ENCODE assay signal across 36 cellular contexts in genomic region chr17:40883031-40883430, GRCh38. TPM values are rescaled to one million over a fixed set of nuclear protein-coding genes. Genes with fewer than 3 reads are reported as not detected.
"Had no signal": no experiment of that assay in that cellular context is flagged by ENCODE, and none has a peak within 500 bp of the region (broad histone marks: within the 10 kb centered on the region; RNA-seq: fewer than 3 reads in every experiment).

No MANE protein-coding gene starts in this region.

- H3K27ac ChIP-seq: RWPE1, VCaP had no signal

- FAIRE-seq: bronchial epithelial cell, RCC 7860 had no signal

- ATAC-seq: activated naive CD8-positive, alpha-beta T cell treated with anti-CD3 and anti-CD28 coated beads, Interleukin-2, amount 50 U/mL, for 24 hours; activated T-cell treated with anti-CD3 and anti-CD28 coated beads, Interleukin-2, amount 50 U/mL, for 4 hours; Right ventricle myocardium inferior; SK-N-SH treated with all-trans-retinoic acid at 6 μM for 48 hours had no signal

- DNase-seq: activated B cell treated with CpG ODN at 0.5 μM for 24 hours; activated CD4-positive, alpha-beta memory T cell treated with anti-CD3 and anti-CD28 coated beads for 36 hours; activated CD4-positive, alpha-beta T cell treated with anti-CD3 and anti-CD28 coated beads for 4 hours; activated CD4-positive, alpha-beta T cell treated with anti-CD3 and anti-CD28 coated beads, Interleukin-2, amount 50 U/mL, for 1 hour; activated CD4-positive, CD25-positive, alpha-beta regulatory T cell treated with anti-CD3 and anti-CD28 coated beads, Interleukin-2, amount 50 U/mL, for 72 hours; activated CD8-positive, alpha-beta memory T cell treated with anti-CD3 and anti-CD28 coated beads, Interleukin-2, amount 50 U/mL, for 4 hours; activated effector memory CD4-positive, alpha-beta T cell treated with Interleukin-2 at 50 U/mL for 16 hours; activated naive CD4-positive, alpha-beta T cell treated with anti-CD3 and anti-CD28 coated beads, Interleukin-2, amount 10 ng/mL, durations not matched to agents 7 days and 5 days; activated naive CD8-positive, alpha-beta T cell treated with anti-CD3 and anti-CD28 coated beads, Interleukin-2, amount 50 U/mL, for 24 hours; activated T-cell treated with anti-CD3 and anti-CD28 coated beads for 4 hours; activated T-cell treated with anti-CD3 and anti-CD28 coated beads, Interleukin-2, amount 50 U/mL, for 4 hours; anterior cingulate cortex; caudate nucleus; Kasumi-1; KG1; MM.1S; MV-4-11; NCI-H1092; NCI-H1436 treated with DMSO at 0.1 percent for 48 hours; NCI-H1694 treated with DMSO at 0.1 percent for 48 hours; NCI-H2029; NCI-H345; NCI-H524 treated with DMSO at 0.1 percent for 48 hours; SIG-M5; T-helper 1 cell; T-helper 2 cell; T-helper 9 cell had no signal

RNA-seq across cellular contexts. Expression of gene KRT20, which starts 2.0 kb away (rescaled TPM):
- total RNA-seq: activated B cell treated with CpG ODN at 0.5 μM for 24 hours; activated CD4-positive, alpha-beta memory T cell treated with anti-CD3 and anti-CD28 coated beads for 36 hours; activated T-helper 1 cell treated with anti-CD3 and anti-CD28 coated beads, Interleukin-12 subunit alpha, Interleukin-12 subunit beta, Interleukin-2, Interleukin-4 antibody, amounts not matched to agents 30 ng/mL and 10 ng/mL and 1 ng/mL, durations not matched to agents 14 hours and 24 hours and 36 hours; bronchial epithelial cell; NCI-H460; Right ventricle myocardium inferior; SK-MEL-5 had no signal

RNA-seq across cellular contexts. Expression of gene KRT12, which starts 16.0 kb away (rescaled TPM):
- total RNA-seq: activated B cell treated with CpG ODN at 0.5 μM for 24 hours; activated CD4-positive, alpha-beta memory T cell treated with anti-CD3 and anti-CD28 coated beads for 36 hours; activated T-cell treated with anti-CD3 and anti-CD28 coated beads, Interleukin-2, amount 50 U/mL, for 4 hours; activated T-helper 1 cell treated with anti-CD3 and anti-CD28 coated beads, Interleukin-12 subunit alpha, Interleukin-12 subunit beta, Interleukin-2, Interleukin-4 antibody, amounts not matched to agents 30 ng/mL and 10 ng/mL and 1 ng/mL, durations not matched to agents 14 hours and 24 hours and 36 hours; bronchial epithelial cell; NCI-H460; Right ventricle myocardium inferior had no signal

RNA-seq across cellular contexts. Expression of gene KRT23, which starts 54.4 kb away (rescaled TPM):
- total RNA-seq: activated B cell treated with CpG ODN at 0.5 μM for 24 hours; activated CD4-positive, alpha-beta memory T cell treated with anti-CD3 and anti-CD28 coated beads for 36 hours; activated T-cell treated with anti-CD3 and anti-CD28 coated beads, Interleukin-2, amount 50 U/mL, for 4 hours; activated T-helper 1 cell treated with anti-CD3 and anti-CD28 coated beads, Interleukin-12 subunit alpha, Interleukin-12 subunit beta, Interleukin-2, Interleukin-4 antibody, amounts not matched to agents 30 ng/mL and 10 ng/mL and 1 ng/mL, durations not matched to agents 14 hours and 24 hours and 36 hours; SK-MEL-5 had no signal
